19 cellular contexts compared by ENCODE assay signal in genomic region chr1:240909701-240910457, GRCh38.
DNase-seq lines count a peak whose midpoint lies in the region; ATAC-seq lines count a peak whose summit lies in the region.
"Had no signal": no experiment of that assay in that cellular context is flagged by ENCODE, and none has a peak within 500 bp of the region (broad histone marks: within the 10 kb centered on the region; RNA-seq: fewer than 3 reads in every experiment).

No MANE protein-coding gene starts in this region.

- DNase-seq in Kasumi-1 (lab: John Stamatoyannopoulos, UW) (no peak), cerebellar cortex (ENCODE audit: low spot score) (no peak)
- DNase-seq in activated CD4-positive, alpha-beta memory T cell treated with anti-CD3 and anti-CD28 coated beads, Interleukin-2, amount 10 ng/mL, durations not matched to agents 7 days and 5 days: no peak
- DNase-seq: activated effector memory CD4-positive, alpha-beta T cell treated with anti-CD3 and anti-CD28 coated beads, Interleukin-2, amount 50 U/mL, for 16 hours; foreskin fibroblast; left colon; mucosa of descending colon; NCI-H187; NCI-H69; nucleus accumbens; sigmoid colon; stimulated activated CD4-positive, alpha-beta T cell treated with anti-CD3 and anti-CD28 coated beads, Interleukin-2, amount 100 ng/mL, for 48 hours; testis had no signal

- H3K27ac Mint-ChIP-seq in stimulated activated memory B cell treated with anti-CD40 and anti-IgM and Interleukin-4, amounts not matched to agents 10 μg/mL and 1 μg/mL and 100 μg/mL, for 72 hours: peak overlapping the region; percentile 8
- no peak overlapping the region for H3K27ac Mint-ChIP-seq in activated CD4-positive, alpha-beta memory T cell treated with anti-CD3 and anti-CD28 coated beads, Interleukin-2, amount 10 ng/mL, durations not matched to agents 7 days and 5 days
- H3K27ac Mint-ChIP-seq: GM23338, WTC11 had no signal

- CTCF ChIA-PET in activated CD4-positive, alpha-beta memory T cell treated with anti-CD3 and anti-CD28 coated beads, Interleukin-2, amount 10 ng/mL, durations not matched to agents 7 days and 5 days (lab: Charles Lee): no interaction called here

- H3K36me3 Mint-ChIP-seq in stimulated activated memory B cell treated with anti-CD40 and anti-IgM and Interleukin-4, amounts not matched to agents 10 μg/mL and 1 μg/mL and 100 μg/mL, for 72 hours: no peaks in the 10 kb centered on the region
- H3K36me3 Mint-ChIP-seq in activated CD4-positive, alpha-beta memory T cell treated with anti-CD3 and anti-CD28 coated beads, Interleukin-2, amount 10 ng/mL, durations not matched to agents 7 days and 5 days (ENCODE audit: low read depth): no peaks in the 10 kb centered on the region
- H3K36me3 Mint-ChIP-seq: WTC11 had no signal

- peak; percentile 90 for ATAC-seq in GM19351 (IDR thresholded peaks at IDR 0.05; ENCODE audit: unreplicated experiment)
- peak; percentile 66 for ATAC-seq in HG02623 (IDR thresholded peaks at IDR 0.05; ENCODE audit: unreplicated experiment)
- peak; percentile 87 for ATAC-seq in HG03469 (IDR thresholded peaks at IDR 0.05; ENCODE audit: unreplicated experiment)
- peak; percentile 64 for ATAC-seq in stimulated activated memory B cell treated with anti-CD40 and anti-IgM and Interleukin-4, amounts not matched to agents 10 μg/mL and 1 μg/mL and 100 μg/mL, for 72 hours
- ATAC-seq: GM23338, left colon, mucosa of descending colon, WTC11 had no signal

- H3K4me1 Mint-ChIP-seq in stimulated activated memory B cell treated with anti-CD40 and anti-IgM and Interleukin-4, amounts not matched to agents 10 μg/mL and 1 μg/mL and 100 μg/mL, for 72 hours: peaks cover 15% of the 10 kb centered on the region
- H3K4me1 Mint-ChIP-seq in activated CD4-positive, alpha-beta memory T cell treated with anti-CD3 and anti-CD28 coated beads, Interleukin-2, amount 10 ng/mL, durations not matched to agents 7 days and 5 days: no peaks in the 10 kb centered on the region

- H3K9me3 Mint-ChIP-seq in stimulated activated memory B cell treated with anti-CD40 and anti-IgM and Interleukin-4, amounts not matched to agents 10 μg/mL and 1 μg/mL and 100 μg/mL, for 72 hours: peaks cover 3% of the 10 kb centered on the region
- H3K9me3 Mint-ChIP-seq in activated CD4-positive, alpha-beta memory T cell treated with anti-CD3 and anti-CD28 coated beads, Interleukin-2, amount 10 ng/mL, durations not matched to agents 7 days and 5 days: peaks cover 3% of the 10 kb centered on the region
- H3K9me3 Mint-ChIP-seq: GM23338, WTC11 had no signal

- POLR2A ChIA-PET in activated CD4-positive, alpha-beta memory T cell treated with anti-CD3 and anti-CD28 coated beads, Interleukin-2, amount 10 ng/mL, durations not matched to agents 7 days and 5 days (lab: Charles Lee): no interaction called here

- H3K27me3 Mint-ChIP-seq in stimulated activated memory B cell treated with anti-CD40 and anti-IgM and Interleukin-4, amounts not matched to agents 10 μg/mL and 1 μg/mL and 100 μg/mL, for 72 hours: no peaks in the 10 kb centered on the region
- no peaks in the 10 kb centered on the region for H3K27me3 Mint-ChIP-seq in activated CD4-positive, alpha-beta memory T cell treated with anti-CD3 and anti-CD28 coated beads, Interleukin-2, amount 10 ng/mL, durations not matched to agents 7 days and 5 days

- peak overlapping the region; percentile 30 for H3K4me3 Mint-ChIP-seq in stimulated activated memory B cell treated with anti-CD40 and anti-IgM and Interleukin-4, amounts not matched to agents 10 μg/mL and 1 μg/mL and 100 μg/mL, for 72 hours
- H3K4me3 Mint-ChIP-seq in activated CD4-positive, alpha-beta memory T cell treated with anti-CD3 and anti-CD28 coated beads, Interleukin-2, amount 10 ng/mL, durations not matched to agents 7 days and 5 days: no peak overlapping the region
- H3K4me3 Mint-ChIP-seq: GM23338, WTC11 had no signal
